In genomic region chr16:50548659-50549560, GRCh38 we compare ENCODE assay signal across 7 cellular contexts. TPM values are rescaled to one million over a fixed set of nuclear protein-coding genes. Genes with fewer than 3 reads are reported as not detected.
DNase-seq lines count a peak whose midpoint lies in the region; ATAC-seq and TF ChIP-seq lines count a peak whose summit lies in the region.

No MANE protein-coding gene starts in this region.

- no peak overlapping the region for H3K27ac ChIP-seq in RWPE2 (ENCODE audit: poor library complexity, severe bottlenecking)
- peak overlapping the region; percentile 67 for H3K27ac ChIP-seq in naive thymus-derived CD4-positive, alpha-beta T cell (ENCODE audit: low read depth, low read length)

- POLR2A ChIA-PET in naive thymus-derived CD4-positive, alpha-beta T cell (lab: Charles Lee), result interaction anchor here (0.8 to 1.5 kb wide), 4 partner anchors 12 to 196 kb away, joined by 3 to 4 read pairs (median 4); no protein-coding TSS in a partner anchor

- H3K9me3 ChIP-seq in RWPE2 (ENCODE audit: severe bottlenecking), result no peaks in the 10 kb centered on the region
- H3K9me3 ChIP-seq in naive thymus-derived CD4-positive, alpha-beta T cell (ENCODE audit: control insufficient read depth in 2 of 3, low read length in 3 of 3), result peaks cover 0 to under 1% (median 0%) of the 10 kb centered on the region in 3 experiments

- ATAC-seq in GM19023 (IDR thresholded peaks at IDR 0.05; ENCODE audit: unreplicated experiment), result peak; percentile 50
- ATAC-seq in HG02840 (IDR thresholded peaks at IDR 0.05; ENCODE audit: low FRiP score, unreplicated experiment), result peak; percentile 39
- ATAC-seq in RWPE2 (ENCODE audit: low read depth), result peak; percentile 56
- ATAC-seq in naive thymus-derived CD4-positive, alpha-beta T cell, result peak; percentile 3

- DNase-seq in RWPE2 (ENCODE audit: low spot score), result no peak
- peak in 5 of 9 donors; percentile 7 to 45 (median 11) for DNase-seq in naive thymus-derived CD4-positive, alpha-beta T cell
- DNase-seq in activated gamma-delta T cell (lab: John Stamatoyannopoulos, UW), result no peak
- DNase-seq in anterior cingulate cortex (lab: John Stamatoyannopoulos, UW), result no peak

- H3K36me3 Mint-ChIP-seq in dendritic cell treated with granulocyte-macrophage colony-stimulating factor and Interleukin-4, amounts not matched to agents 40 ng/mL and 50 ng/mL, for 4 days (ENCODE audit: low read depth), result no peaks in the 10 kb centered on the region
- peaks cover 5 to 19% (median 7%) of the 10 kb centered on the region in 5 donors for H3K36me3 Mint-ChIP-seq in naive thymus-derived CD4-positive, alpha-beta T cell

- peaks cover 13% of the 10 kb centered on the region for H3K4me1 Mint-ChIP-seq in dendritic cell treated with granulocyte-macrophage colony-stimulating factor and Interleukin-4, amounts not matched to agents 40 ng/mL and 50 ng/mL, for 4 days (ENCODE audit: low read depth)
- peaks cover 14 to 65% (median 49%) of the 10 kb centered on the region in 7 donors for H3K4me1 Mint-ChIP-seq in naive thymus-derived CD4-positive, alpha-beta T cell

- peaks cover 73% of the 10 kb centered on the region for H3K27me3 Mint-ChIP-seq in dendritic cell treated with granulocyte-macrophage colony-stimulating factor and Interleukin-4, amounts not matched to agents 40 ng/mL and 50 ng/mL, for 4 days
- H3K27me3 Mint-ChIP-seq in naive thymus-derived CD4-positive, alpha-beta T cell, result peaks cover 0 to 74% (median 0%) of the 10 kb centered on the region in 5 donors

- no peaks in the 10 kb centered on the region for H3K9me3 Mint-ChIP-seq in dendritic cell treated with granulocyte-macrophage colony-stimulating factor and Interleukin-4, amounts not matched to agents 40 ng/mL and 50 ng/mL, for 4 days
- peaks cover 0 to 12% (median 3%) of the 10 kb centered on the region in 11 donors for H3K9me3 Mint-ChIP-seq in naive thymus-derived CD4-positive, alpha-beta T cell

- intact Hi-C loops in dendritic cell treated with granulocyte-macrophage colony-stimulating factor and Interleukin-4, amounts not matched to agents 40 ng/mL and 50 ng/mL, for 4 days (cut with micrococcal nuclease), result loop anchor here (5.0 to 10.0 kb wide), 3 partner anchors 118 to 196 kb away; partner anchors contain the start of gene CYLD
- intact Hi-C loops in naive thymus-derived CD4-positive, alpha-beta T cell (cut with micrococcal nuclease), result loop anchor here (1.0 to 5.0 kb wide), 13 partner anchors 38 to 1087 kb away; partner anchors contain the start of genes ADCY7 (in 2 of the 2), BRD7 (in 1 of the 2), CNEP1R1 (in 1 of the 2) and HEATR3 (in 1 of the 2)

- no peak for TF ChIP-seq CTCF in RWPE2 (IDR thresholded peaks at IDR 0.05; ENCODE audit: poor library complexity, severe bottlenecking)

- CTCF ChIA-PET in naive thymus-derived CD4-positive, alpha-beta T cell (lab: Charles Lee), result interaction anchor here (1.3 kb wide), 1 partner anchor 78 kb away, joined by 3 read pairs; no protein-coding TSS in a partner anchor

- H3K27me3 ChIP-seq in RWPE2 (ENCODE audit: insufficient read depth, poor library complexity, severe bottlenecking), result no peaks in the 10 kb centered on the region
- no peaks in the 10 kb centered on the region for H3K27me3 ChIP-seq in naive thymus-derived CD4-positive, alpha-beta T cell (ENCODE audit: control insufficient read depth in 2 of 2, insufficient read depth in 2 of 2, low read length in 2 of 2)

- peak overlapping the region; percentile 48 for H3K27ac Mint-ChIP-seq in dendritic cell treated with granulocyte-macrophage colony-stimulating factor and Interleukin-4, amounts not matched to agents 40 ng/mL and 50 ng/mL, for 4 days
- H3K27ac Mint-ChIP-seq in naive thymus-derived CD4-positive, alpha-beta T cell, result peak overlapping the region in 7 of 9 donors; percentile 24 to 83 (median 56)

- H3K36me3 ChIP-seq in RWPE2 (ENCODE audit: low read depth), result no peaks in the 10 kb centered on the region
- H3K36me3 ChIP-seq in naive thymus-derived CD4-positive, alpha-beta T cell (ENCODE audit: control insufficient read depth in 2 of 3, insufficient read depth in 3 of 3, low read length in 3 of 3), result peaks cover 0 to 3% (median 0%) of the 10 kb centered on the region in 3 experiments

- H3K4me1 ChIP-seq in RWPE2 (ENCODE audit: insufficient read depth, poor library complexity, severe bottlenecking), result no peaks in the 10 kb centered on the region
- peaks cover 9 to 26% of the 10 kb centered on the region in 2 donors for H3K4me1 ChIP-seq in naive thymus-derived CD4-positive, alpha-beta T cell (ENCODE audit: control insufficient read depth in 2 of 2, insufficient read depth in 2 of 2, low read length in 2 of 2)

- H3K4me3 Mint-ChIP-seq in dendritic cell treated with granulocyte-macrophage colony-stimulating factor and Interleukin-4, amounts not matched to agents 40 ng/mL and 50 ng/mL, for 4 days, result peak overlapping the region; percentile 72
- H3K4me3 Mint-ChIP-seq in naive thymus-derived CD4-positive, alpha-beta T cell, result peak overlapping the region; percentile 65 to 94 (median 85)

- peak overlapping the region; percentile 76 for H3K4me3 ChIP-seq in RWPE2 (ENCODE audit: severe bottlenecking)
- H3K4me3 ChIP-seq in naive thymus-derived CD4-positive, alpha-beta T cell (ENCODE audit: low read length), result peak overlapping the region; percentile 55

RNA-seq across cellular contexts. Expression of gene NKD1, which starts 0.7 kb away (rescaled TPM):
- total RNA-seq in naive thymus-derived CD4-positive, alpha-beta T cell, result 1 to 10 TPM; 1.4 to 7.9 (median 6.2) TPM
- under 1 TPM; 0.36 to 0.99 TPM for polyA plus RNA-seq in naive thymus-derived CD4-positive, alpha-beta T cell

Comparison
In these comparisons a context has a peak if more than half of its experiments do, and no peak if none do; other contexts are left out.
1. ATAC-seq: peak in every context shown above with its lines; median percentile 56 in RWPE2; 50 in GM19023; 39 in HG02840; 3 in naive thymus-derived CD4-positive, alpha-beta T cell.
2. DNase-seq: peak in naive thymus-derived CD4-positive, alpha-beta T cell (5 of 9); none in RWPE2 (single experiment), activated gamma-delta T cell (single experiment) and anterior cingulate cortex (0 of 58).